Comparison of ENCODE assay signal across 14 cellular contexts in the genomic region with DNA sequence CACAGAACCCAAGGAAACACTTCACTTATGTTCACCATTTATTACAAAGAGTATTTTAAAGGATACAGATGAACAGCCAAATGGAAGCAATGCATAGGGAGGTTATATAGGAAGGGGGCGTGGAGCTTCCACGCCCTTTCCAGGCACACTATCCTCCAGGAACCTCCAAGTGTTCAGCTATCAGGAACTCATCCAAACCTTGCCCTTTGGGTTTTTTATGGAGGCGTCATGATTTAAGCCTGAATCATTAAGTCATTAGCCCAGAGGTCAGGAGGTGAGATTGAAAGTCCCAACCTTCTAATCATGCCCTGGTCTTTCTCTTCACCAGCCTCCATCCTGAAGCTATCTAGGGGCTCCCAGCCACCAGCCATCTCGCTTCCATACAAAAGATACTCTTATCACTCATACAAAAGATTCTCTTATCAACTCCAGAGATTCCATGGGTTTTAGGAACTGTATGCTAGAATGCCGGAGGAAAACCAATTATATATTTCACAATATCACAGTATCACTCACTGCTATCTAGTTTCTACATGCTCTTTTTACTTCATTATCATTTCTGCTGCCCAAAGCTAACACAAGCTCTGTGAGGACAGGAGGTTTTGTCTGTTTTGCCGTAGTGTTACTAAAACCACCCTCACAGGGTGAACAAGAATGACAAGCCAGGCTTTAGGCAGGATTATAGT.
A peak's percentile ranks its signal among the peaks of the same experiment; 100 is the strongest.
DNase-seq lines count a peak whose midpoint lies in the region; ATAC-seq and TF ChIP-seq lines count a peak whose summit lies in the region.
"Had no signal": no experiment of that assay in that cellular context is flagged by ENCODE, and none has a peak within 500 bp of the region (broad histone marks: within the 10 kb centered on the region; RNA-seq: fewer than 3 reads in every experiment).

No MANE protein-coding gene starts in this region.

- no peaks in the 10 kb centered on the region for H3K79me1 ChIP-seq in trophoblast cell (ENCODE audit: low read length)

- H3K23ac ChIP-seq in trophoblast cell (ENCODE audit: low read length), result no peak overlapping the region

- no peaks in the 10 kb centered on the region for H3K4me1 Mint-ChIP-seq in activated CD4-positive, alpha-beta T cell treated with anti-CD3 and anti-CD28 coated beads for 36 hours
- H3K4me1 Mint-ChIP-seq: B cell had no signal

- ATAC-seq in RWPE2 (ENCODE audit: low read depth) (no peak), GM21447 (IDR thresholded peaks at IDR 0.05; ENCODE audit: unreplicated experiment) (no peak)
- ATAC-seq in activated CD4-positive, alpha-beta T cell treated with anti-CD3 and anti-CD28 coated beads for 36 hours, result no peak

- H3K4me3 Mint-ChIP-seq in activated CD4-positive, alpha-beta T cell treated with anti-CD3 and anti-CD28 coated beads for 36 hours, result no peak overlapping the region
- H3K4me3 Mint-ChIP-seq: B cell; CD4-positive, alpha-beta T cell had no signal

- H4K8ac ChIP-seq in trophoblast cell (ENCODE audit: low read depth, low read length), result no peak overlapping the region

- no peaks in the 10 kb centered on the region for H3K27me3 Mint-ChIP-seq in activated CD4-positive, alpha-beta T cell treated with anti-CD3 and anti-CD28 coated beads for 36 hours
- H3K27me3 Mint-ChIP-seq: B cell; CD4-positive, alpha-beta T cell had no signal

- H4K12ac ChIP-seq in trophoblast cell (ENCODE audit: low read depth, low read length), result no peak overlapping the region

- H3K9me3 ChIP-seq in RWPE2 (ENCODE audit: severe bottlenecking) (peaks cover 5% of the 10 kb centered on the region), trophoblast cell (ENCODE audit: insufficient read depth, low read depth, low read length) (peaks cover 11% of the 10 kb centered on the region)

- no peaks in the 10 kb centered on the region for H3K27me3 ChIP-seq in RWPE2 (ENCODE audit: insufficient read depth, poor library complexity, severe bottlenecking)
- H3K27me3 ChIP-seq in trophoblast cell (ENCODE audit: insufficient read depth, low read length), result no peaks in the 10 kb centered on the region

- H3K4me1 ChIP-seq in RWPE2 (ENCODE audit: insufficient read depth, poor library complexity, severe bottlenecking) (no peaks in the 10 kb centered on the region), trophoblast cell (ENCODE audit: control insufficient read depth in 1 of 2, insufficient read depth in 2 of 2, low read length in 2 of 2) (no peaks in the 10 kb centered on the region)

- DNase-seq in NCI-H226 (peak; percentile 66), RWPE2 (ENCODE audit: low spot score) (no peak), epithelial cell of prostate (ENCODE audit: low read depth, low spot score) (no peak), trophoblast cell (peak; percentile 71 to 91), occipital lobe (lab: John Stamatoyannopoulos, UW) (no peak)
- DNase-seq in activated CD4-positive, alpha-beta T cell treated with anti-CD3 and anti-CD28 coated beads for 36 hours, result no peak
- DNase-seq: C1 segment of cervical spinal cord; Calu3; CD4-positive, alpha-beta T cell; DMS 273 treated with DMSO at 0.1 percent for 48 hours; GM23248; H7 had no signal

- CTCF ChIA-PET in activated CD4-positive, alpha-beta T cell treated with anti-CD3 and anti-CD28 coated beads for 36 hours (lab: Charles Lee), result interaction anchor here (0.7 kb wide), 1 partner anchor 36 kb away, joined by 3 read pairs; no protein-coding TSS in a partner anchor

- peaks cover 42% of the 10 kb centered on the region for H3K36me3 Mint-ChIP-seq in activated CD4-positive, alpha-beta T cell treated with anti-CD3 and anti-CD28 coated beads for 36 hours (ENCODE audit: low read depth)

- TF ChIP-seq CTCF in RWPE2 (IDR thresholded peaks at IDR 0.05; ENCODE audit: poor library complexity, severe bottlenecking), result no peak

- no peak overlapping the region for H3K4ac ChIP-seq in trophoblast cell (ENCODE audit: low read depth, low read length)

- POLR2A ChIA-PET in activated CD4-positive, alpha-beta T cell treated with anti-CD3 and anti-CD28 coated beads for 36 hours (lab: Charles Lee), result no interaction called here

- no peak overlapping the region for H2AK5ac ChIP-seq in trophoblast cell (ENCODE audit: low read length)

- H3K4me2 ChIP-seq in trophoblast cell (ENCODE audit: low read length), result no peak overlapping the region

- no peak overlapping the region for H3K9ac ChIP-seq in trophoblast cell (ENCODE audit: low read length)
- H3K9ac ChIP-seq: GM23248 had no signal

- H3K27ac Mint-ChIP-seq in activated CD4-positive, alpha-beta T cell treated with anti-CD3 and anti-CD28 coated beads for 36 hours, result no peak overlapping the region
- H3K27ac Mint-ChIP-seq: B cell; CD4-positive, alpha-beta T cell had no signal

- no peak overlapping the region for H3K14ac ChIP-seq in trophoblast cell (ENCODE audit: low read length)

- H3K36me3 ChIP-seq in RWPE2 (ENCODE audit: low read depth), result no peaks in the 10 kb centered on the region
- H3K36me3 ChIP-seq in trophoblast cell (ENCODE audit: control insufficient read depth in 1 of 2, insufficient read depth in 2 of 2, low read length in 2 of 2), result peaks cover 0 to 2% of the 10 kb centered on the region in 2 experiments

- no peak overlapping the region for H4K91ac ChIP-seq in trophoblast cell (ENCODE audit: low read depth, low read length)

- no peaks in the 10 kb centered on the region for H3K79me2 ChIP-seq in trophoblast cell (ENCODE audit: control insufficient read depth, insufficient read depth, low read length, poor library complexity)

- H2BK5ac ChIP-seq in trophoblast cell (ENCODE audit: low read depth, low read length, poor library complexity), result no peak overlapping the region

- H3K18ac ChIP-seq in trophoblast cell (ENCODE audit: low read length), result no peak overlapping the region

- H3K4me3 ChIP-seq in RWPE2 (ENCODE audit: severe bottlenecking), result no peak overlapping the region
- no peak overlapping the region for H3K4me3 ChIP-seq in trophoblast cell (ENCODE audit: low read depth, low read length)
- H3K4me3 ChIP-seq: GM23248 had no signal

- H3K27ac ChIP-seq in RWPE2 (ENCODE audit: poor library complexity, severe bottlenecking), result peak overlapping the region; percentile 27
- H3K27ac ChIP-seq in epithelial cell of prostate, result peak overlapping the region; percentile 68
- H3K27ac ChIP-seq in trophoblast cell (ENCODE audit: low read depth, low read length), result no peak overlapping the region
- H3K27ac ChIP-seq: GM23248 had no signal

- WGBS in trophoblast cell (ENCODE audit: extremely low coverage, insufficient coverage, insufficient read length), result no CpG with 5 or more reads among the region's 6 CpGs

- H2BK12ac ChIP-seq in trophoblast cell (ENCODE audit: low read length), result no peak overlapping the region

- H3K9me3 Mint-ChIP-seq in activated CD4-positive, alpha-beta T cell treated with anti-CD3 and anti-CD28 coated beads for 36 hours (ENCODE audit: low read depth), result peaks cover 26% of the 10 kb centered on the region

- H2AFZ ChIP-seq in trophoblast cell (ENCODE audit: insufficient read depth, low read length, poor library complexity), result no peak overlapping the region
- H2AFZ ChIP-seq: GM23248 had no signal

- H2BK120ac ChIP-seq in trophoblast cell (ENCODE audit: insufficient read depth, low read length, poor library complexity), result no peak overlapping the region

- intact Hi-C loops in activated CD4-positive, alpha-beta T cell treated with anti-CD3 and anti-CD28 coated beads for 36 hours (cut with DNase I, micrococcal nuclease), result no loop called here

Comparison
In these comparisons a context has a peak if more than half of its experiments do, and no peak if none do; other contexts are left out.
1. DNase-seq: peak in NCI-H226 (single experiment) and trophoblast cell (2 of 2); none in RWPE2 (single experiment), epithelial cell of prostate (single experiment), occipital lobe (single experiment) and activated CD4-positive, alpha-beta T cell treated with anti-CD3 and anti-CD28 coated beads for 36 hours (single experiment).